8 cellular contexts compared by ENCODE assay signal in the genomic region with DNA sequence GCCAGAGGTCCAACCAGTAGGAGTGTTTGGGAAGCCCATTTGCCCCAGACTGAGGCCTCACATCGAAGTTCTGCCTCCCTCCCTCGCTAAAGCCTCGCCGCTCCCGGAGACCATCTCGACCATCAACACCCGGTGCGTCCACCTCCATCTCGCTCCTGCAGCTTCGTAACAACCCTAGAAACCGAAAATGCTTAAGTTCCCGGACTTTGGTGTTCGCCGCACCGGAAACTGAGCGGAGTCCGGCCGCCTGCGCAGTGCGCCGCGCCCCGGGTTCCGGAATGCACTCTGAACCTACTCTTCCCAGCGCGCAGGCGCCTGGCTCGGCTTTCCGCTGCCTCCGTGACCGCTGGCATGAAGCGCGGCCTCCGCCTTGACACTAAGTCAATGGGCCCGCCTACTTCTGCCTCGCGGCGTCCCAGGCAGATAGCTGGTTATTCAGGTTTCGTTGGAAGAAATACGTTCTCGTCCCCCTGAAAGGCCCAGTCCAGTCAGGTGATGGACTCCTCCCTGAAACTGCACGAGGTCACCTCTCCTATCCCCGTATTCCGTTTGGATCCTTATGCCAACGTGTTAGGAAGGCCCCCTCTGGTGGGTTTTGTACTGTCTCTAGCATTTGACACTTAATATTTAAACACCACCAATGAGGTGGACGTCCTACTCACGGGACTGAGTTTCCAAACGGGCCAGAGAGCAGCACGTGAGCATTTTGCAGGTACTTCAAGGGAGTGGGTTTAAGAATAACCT. TPM values are rescaled to one million over a fixed set of nuclear protein-coding genes. Genes with fewer than 3 reads are reported as not detected.
DNase-seq lines count a peak whose midpoint lies in the region; ATAC-seq, FAIRE-seq and TF ChIP-seq lines count a peak whose summit lies in the region.

No MANE protein-coding gene starts in this region.

- TF ChIP-seq CTCF in A549 (IDR thresholded peaks at IDR 0.05): peak; percentile 10; the same call in 2 of the 3 replicates
- no peak for TF ChIP-seq CTCF in lower leg skin (IDR thresholded peaks at IDR 0.05)

- CTCF ChIA-PET in A549 (lab: Yijun Ruan, JAX): interaction anchor here (0.8 to 3.2 kb wide), 6 partner anchors 13 to 319 kb away, joined by 3 to 10 read pairs (median 4); no protein-coding TSS in a partner anchor

- WGBS in A549 (ENCODE audit: missing lambda C conversion rate): under 1% methylated on average over 34 of the region's 49 CpGs
- 1 to 2% methylated on average over 44 to 49 of the region's 49 CpGs for WGBS in lower leg skin, 2 donors

- ATAC-seq in A549 (peak; percentile 96 to 98), GM19035 (IDR thresholded peaks at IDR 0.05; ENCODE audit: unreplicated experiment) (peak; percentile 97), HG03354 (IDR thresholded peaks at IDR 0.05; ENCODE audit: poor library complexity, severe bottlenecking, unreplicated experiment) (peak; percentile 95)
- peak; percentile 98 for ATAC-seq in activated CD4-positive, CD25-positive, alpha-beta regulatory T cell treated with anti-CD3 and anti-CD28 coated beads, Interleukin-2, amount 50 U/mL, for 24 hours

- no peak for FAIRE-seq in A549 (lab: Jason Lieb, UNC)

- TF ChIP-seq EP300 in A549 (IDR thresholded peaks at IDR 0.05): no peak

- no peaks in the 10 kb centered on the region for H3K9me3 ChIP-seq in A549

- peak overlapping the region; percentile 93 for H3K4me2 ChIP-seq in A549

- peak overlapping the region; percentile 88 to 91 for H3K27ac ChIP-seq in A549

- POLR2A ChIA-PET in A549 (lab: Yijun Ruan, JAX): interaction anchor here (0.6 to 2.3 kb wide), 7 partner anchors 9 to 263 kb away, joined by 3 to 15 read pairs (median 3); a partner anchor contains a TSS

- no peak for TF ChIP-seq RAD21 in A549 (conservative IDR thresholded peaks at IDR 0.05 in 1 of 2, IDR thresholded peaks at IDR 0.05 in 1 of 2)

- DNase-seq in A549 (ENCODE audit: low read depth in 1 of 2, low spot score in 1 of 2) (peak; percentile 66 to 93), dedifferentiated amniotic fluid mesenchymal stem cell (ENCODE audit: extremely low spot score) (peak; percentile 91), lower leg skin (ENCODE audit: low spot score in 2 of 2) (peak; percentile 96 to 99), GF-D8 (lab: John Stamatoyannopoulos, UW) (no peak)
- DNase-seq in stimulated activated CD4-positive, alpha-beta T cell treated with anti-CD3 and anti-CD28 coated beads, TNF-alpha, amount 100 ng/mL, for 24 hours (ENCODE audit: low read depth in 3 of 3): peak; percentile 84 to 92 (median 84)

- intact Hi-C loops in lower leg skin (cut with DNase I; ENCODE audit: low total_unique reads): no loop called here

- TF ChIP-seq POLR2A in A549 (IDR thresholded peaks at IDR 0.05; ENCODE audit: low read length) (peak; percentile 12), lower leg skin (IDR thresholded peaks at IDR 0.05) (peak in 1 of 2 donors; percentile 68)

- H3K4me1 ChIP-seq in A549: peaks cover 13% of the 10 kb centered on the region; the same call in 2 of the 3 replicates

- H3K4me3 ChIP-seq in A549 (peak overlapping the region; percentile 89), lower leg skin (ENCODE audit: low read depth, poor library complexity, severe bottlenecking) (peak overlapping the region; percentile 68)

TF ChIP-seq in A549, 52 proteins besides CTCF, POLR2A, EP300 and RAD21:
- no peak for TF ChIP-seq NR3C1 (IDR thresholded peaks at IDR 0.05)
- TF ChIP-seq ZFP36 (IDR thresholded peaks at IDR 0.05; ENCODE audit: borderline replicate concordance, partially characterized antibody): no peak
- TF ChIP-seq PHF8 (IDR thresholded peaks at IDR 0.05; ENCODE audit: borderline replicate concordance, low read depth): 0 out of 2 replicates have a peak, but pooled peaks have one; percentile 38
- TF ChIP-seq, protein P1, sequence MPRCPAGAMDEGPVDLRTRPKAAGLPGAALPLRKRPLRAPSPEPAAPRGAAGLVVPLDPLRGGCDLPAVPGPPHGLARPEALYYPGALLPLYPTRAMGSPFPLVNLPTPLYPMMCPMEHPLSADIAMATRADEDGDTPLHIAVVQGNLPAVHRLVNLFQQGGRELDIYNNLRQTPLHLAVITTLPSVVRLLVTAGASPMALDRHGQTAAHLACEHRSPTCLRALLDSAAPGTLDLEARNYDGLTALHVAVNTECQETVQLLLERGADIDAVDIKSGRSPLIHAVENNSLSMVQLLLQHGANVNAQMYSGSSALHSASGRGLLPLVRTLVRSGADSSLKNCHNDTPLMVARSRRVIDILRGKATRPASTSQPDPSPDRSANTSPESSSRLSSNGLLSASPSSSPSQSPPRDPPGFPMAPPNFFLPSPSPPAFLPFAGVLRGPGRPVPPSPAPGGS (IDR thresholded peaks at IDR 0.05): no peak
- TF ChIP-seq, protein P2, sequence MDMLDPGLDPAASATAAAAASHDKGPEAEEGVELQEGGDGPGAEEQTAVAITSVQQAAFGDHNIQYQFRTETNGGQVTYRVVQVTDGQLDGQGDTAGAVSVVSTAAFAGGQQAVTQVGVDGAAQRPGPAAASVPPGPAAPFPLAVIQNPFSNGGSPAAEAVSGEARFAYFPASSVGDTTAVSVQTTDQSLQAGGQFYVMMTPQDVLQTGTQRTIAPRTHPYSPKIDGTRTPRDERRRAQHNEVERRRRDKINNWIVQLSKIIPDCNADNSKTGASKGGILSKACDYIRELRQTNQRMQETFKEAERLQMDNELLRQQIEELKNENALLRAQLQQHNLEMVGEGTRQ (IDR thresholded peaks at IDR 0.05): peak; percentile 71
- peak in 1 of 2 experiments; percentile 45; a peak in 1 of 5 replicates for TF ChIP-seq JUN (IDR thresholded peaks at IDR 0.05)
- TF ChIP-seq ZNF302 (CRISPR knock-in tag; IDR thresholded peaks at IDR 0.05): no peak
- no peak for TF ChIP-seq HOXA7 (CRISPR knock-in tag; IDR thresholded peaks at IDR 0.05)
- TF ChIP-seq SREBF2 (IDR thresholded peaks at IDR 0.05): no peak
- TF ChIP-seq, protein P3, sequence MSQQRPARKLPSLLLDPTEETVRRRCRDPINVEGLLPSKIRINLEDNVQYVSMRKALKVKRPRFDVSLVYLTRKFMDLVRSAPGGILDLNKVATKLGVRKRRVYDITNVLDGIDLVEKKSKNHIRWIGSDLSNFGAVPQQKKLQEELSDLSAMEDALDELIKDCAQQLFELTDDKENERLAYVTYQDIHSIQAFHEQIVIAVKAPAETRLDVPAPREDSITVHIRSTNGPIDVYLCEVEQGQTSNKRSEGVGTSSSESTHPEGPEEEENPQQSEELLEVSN (IDR thresholded peaks at IDR 0.05; ENCODE audit: borderline replicate concordance, low read depth): peak; percentile 53; the same call in 1 of the 2 replicates
- no peak for TF ChIP-seq RARB (CRISPR knock-in tag; IDR thresholded peaks at IDR 0.05)
- TF ChIP-seq, protein P4, sequence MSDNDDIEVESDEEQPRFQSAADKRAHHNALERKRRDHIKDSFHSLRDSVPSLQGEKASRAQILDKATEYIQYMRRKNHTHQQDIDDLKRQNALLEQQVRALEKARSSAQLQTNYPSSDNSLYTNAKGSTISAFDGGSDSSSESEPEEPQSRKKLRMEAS (IDR thresholded peaks at IDR 0.05): peak; percentile 85
- no peak for TF ChIP-seq KDM5A (IDR thresholded peaks at IDR 0.05)
- peak; percentile 58; the same call in 1 of the 2 replicates for TF ChIP-seq BHLHE40 (IDR thresholded peaks at IDR 0.05; ENCODE audit: low read depth, low read length)

RNA-seq across cellular contexts. Expression of a gene that starts 21.4 kb away (rescaled TPM):
- polyA plus RNA-seq in A549 (2011; rRNA removed) (not detected in 2 replicates), A549 (2017; fragmentation: RNase III; extraction: RNeasy Plus Mini Kit Qiagen cat#74134 plus additional on column Dnase treatment) (not detected in 3 replicates)
- polyA plus RNA-seq in A549 (2012; cell fraction: cytosol; rRNA removed): not detected in 2 replicates
- polyA plus RNA-seq in A549 (2012; cell fraction: nucleus; rRNA removed): not detected in 2 replicates
- polyA minus RNA-seq in A549 (2011; rRNA and poly(A)+ RNA removed): not detected in 2 replicates
- not detected for total RNA-seq in lower leg skin
